In the genomic region with DNA sequence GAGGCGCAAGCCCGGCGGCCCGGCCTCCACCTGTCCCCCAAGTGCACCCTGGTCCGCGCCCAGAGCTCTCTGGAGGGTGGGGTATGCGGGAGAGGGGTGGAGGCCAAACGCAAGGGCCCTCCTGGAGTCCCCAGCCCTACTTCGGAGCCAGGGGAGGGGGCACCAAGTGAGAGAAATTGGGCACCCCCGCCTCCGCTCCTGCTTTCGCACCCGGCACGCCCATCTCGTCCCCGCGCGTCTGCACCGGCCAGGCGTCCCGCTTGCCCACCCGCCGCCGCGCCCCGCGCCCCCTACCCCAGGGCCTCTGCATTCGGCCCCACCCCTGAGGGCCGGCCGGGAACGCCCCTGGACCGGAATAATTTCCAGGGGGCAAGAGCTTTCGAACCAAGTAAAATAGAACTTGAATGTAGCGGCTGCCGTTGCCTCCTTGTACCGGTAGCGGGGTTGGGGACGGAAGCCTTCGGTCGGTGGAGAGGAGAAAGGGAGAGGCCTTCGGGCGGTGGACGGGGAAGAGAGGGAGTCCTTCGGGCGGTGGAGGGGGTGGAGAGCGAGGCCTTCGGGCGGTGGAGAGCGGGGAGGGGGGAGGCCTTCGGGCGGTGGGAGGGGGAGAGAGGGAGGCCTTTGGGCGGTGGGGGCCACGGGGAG, we compare ENCODE assay signal across 8 cellular contexts. TPM values are rescaled to one million over a fixed set of nuclear protein-coding genes. Genes with fewer than 3 reads are reported as not detected.
DNase-seq lines count a peak whose midpoint lies in the region; ATAC-seq and TF ChIP-seq lines count a peak whose summit lies in the region.

No MANE protein-coding gene starts in this region.

- intact Hi-C loops in mucosa of descending colon (cut with DNase I, micrococcal nuclease) = no loop called here

- H3K9me3 ChIP-seq in duodenal mucosa (ENCODE audit: control insufficient read depth in 1 of 2, low read length in 2 of 2) = no peaks in the 10 kb centered on the region
- no peaks in the 10 kb centered on the region for H3K9me3 ChIP-seq in mucosa of descending colon
- H3K9me3 ChIP-seq in tibial nerve = no peaks in the 10 kb centered on the region

- H3K27ac ChIP-seq in duodenal mucosa (ENCODE audit: low read depth, low read length) (peak overlapping the region; percentile 94), tibial nerve (peak overlapping the region; percentile 74 to 94 (median 86))

- H3K4me1 ChIP-seq in duodenal mucosa (ENCODE audit: control insufficient read depth in 1 of 2, insufficient read depth in 2 of 2, low read length in 2 of 2) (peaks cover 29 to 40% of the 10 kb centered on the region in 2 donors), mucosa of descending colon (ENCODE audit: low read depth) (peaks cover 18% of the 10 kb centered on the region), tibial nerve (peaks cover 0 to 75% (median 29%) of the 10 kb centered on the region in 4 donors)

- no peak for TF ChIP-seq CTCF in mucosa of descending colon (IDR thresholded peaks at IDR 0.05)
- TF ChIP-seq CTCF in tibial nerve (IDR thresholded peaks at IDR 0.05) = no peak

- 1 to 5% methylated on average over 26 to 44 of the region's 53 CpGs for WGBS in tibial nerve, 2 donors

- TF ChIP-seq POLR2A in tibial nerve (IDR thresholded peaks at IDR 0.05) = no peak

- no peak for TF ChIP-seq EP300 in tibial nerve (IDR thresholded peaks at IDR 0.05)

- H3K9ac ChIP-seq in duodenal mucosa (ENCODE audit: low read depth in 1 of 2, low read length in 2 of 2) = peak overlapping the region; percentile 65 to 88

- H3K36me3 ChIP-seq in duodenal mucosa (ENCODE audit: control insufficient read depth in 1 of 2, insufficient read depth in 2 of 2, low read length in 2 of 2) (no peaks in the 10 kb centered on the region), mucosa of descending colon (ENCODE audit: low read depth) (no peaks in the 10 kb centered on the region), tibial nerve (peaks cover 0 to 15% (median 0%) of the 10 kb centered on the region in 3 donors)

- ATAC-seq in mucosa of descending colon (peak; percentile 6), HG02759 (IDR thresholded peaks at IDR 0.05; ENCODE audit: unreplicated experiment) (no peak)

- DNase-seq in DMS 273 (lab: John Stamatoyannopoulos, UW; ENCODE audit: unreplicated experiment) (peak; percentile 80), DMS 273 treated with DMSO at 0.1 percent for 48 hours (lab: John Stamatoyannopoulos, UW) (no peak), HuH-7.5 (ENCODE audit: low spot score) (peak; percentile 89), SKM-1 treated with dmso at 0.1 percent for 144 hours (lab: John Stamatoyannopoulos, UW; ENCODE audit: unreplicated experiment) (peak; percentile 52), mucosa of descending colon (peak; percentile 57 to 79 (median 79)), tibial nerve (ENCODE audit: low spot score in 2 of 2) (no peak)

- H3K4me3 ChIP-seq in duodenal mucosa (ENCODE audit: low read depth in 1 of 2, low read length in 2 of 2) (peak overlapping the region; percentile 86 to 93), mucosa of descending colon (peak overlapping the region; percentile 54), tibial nerve (peak overlapping the region; percentile 51 to 85 (median 72))

- H3K27me3 ChIP-seq in duodenal mucosa (ENCODE audit: control insufficient read depth in 1 of 2, insufficient read depth in 2 of 2, low read length in 2 of 2) = peaks cover 0 to 9% of the 10 kb centered on the region in 2 donors
- peaks cover 3 to 36% of the 10 kb centered on the region in 2 donors for H3K27me3 ChIP-seq in tibial nerve

RNA-seq across cellular contexts. Expression of gene PHPT1, which starts 0.7 kb away (rescaled TPM):
- total RNA-seq in mucosa of descending colon = 100 to 1,000 TPM in 2 of 3 donors, 10 to 100 TPM in 1; 96.4 to 163 (median 102) TPM
- total RNA-seq in tibial nerve = 10 to 100 TPM; 42.6 to 71.0 (median 66.7) TPM

RNA-seq across cellular contexts. Expression of gene MAMDC4, which starts 3.6 kb away (rescaled TPM):
- total RNA-seq in mucosa of descending colon = 10 to 100 TPM; 15.4 to 43.8 (median 18.5) TPM
- total RNA-seq in tibial nerve = 1 to 10 TPM; 1.5 to 8.1 (median 4.4) TPM

RNA-seq across cellular contexts. Expression of gene AJM1, which starts 6.2 kb away (rescaled TPM):
- total RNA-seq in mucosa of descending colon = 10 to 100 TPM in 2 of 3 donors, 1 to 10 TPM in 1; 7.4 to 21.6 (median 16.4) TPM
- total RNA-seq in tibial nerve = 1 to 10 TPM; 2.0 to 3.9 (median 3.7) TPM

RNA-seq across cellular contexts. Expression of gene EDF1, which starts 17.6 kb away (rescaled TPM):
- total RNA-seq in mucosa of descending colon = 100 to 1,000 TPM; 311 to 445 (median 397) TPM
- total RNA-seq in tibial nerve = 100 to 1,000 TPM; 251 to 337 (median 266) TPM

RNA-seq across cellular contexts. Expression of gene TRAF2, which starts 37.8 kb away (rescaled TPM):
- total RNA-seq in mucosa of descending colon (10 to 100 TPM; 19.6 to 28.2 (median 21.1) TPM), tibial nerve (10 to 100 TPM in 3 of 4 donors, 1 to 10 TPM in 1; 5.0 to 10.8 (median 10.6) TPM)

Comparison
In these comparisons a context has a peak if more than half of its experiments do, and no peak if none do; other contexts are left out.
1. DNase-seq: peak in DMS 273 (single experiment), HuH-7.5 (single experiment), SKM-1 treated with dmso at 0.1 percent for 144 hours (single experiment) and mucosa of descending colon (3 of 3); none in DMS 273 treated with DMSO at 0.1 percent for 48 hours (single experiment) and tibial nerve (0 of 2).
2. Peak in every context shown above with its lines, with median percentiles within 50 percentile points of each other: H3K4me3 ChIP-seq.